13 cellular contexts compared by ENCODE assay signal in genomic region chr20:46801003-46801702, GRCh38.
"Had no signal": no experiment of that assay in that cellular context is flagged by ENCODE, and none has a peak within 500 bp of the region (broad histone marks: within the 10 kb centered on the region; RNA-seq: fewer than 3 reads in every experiment).

No MANE protein-coding gene starts in this region.

- ATAC-seq: activated CD8-positive, alpha-beta memory T cell treated with anti-CD3 and anti-CD28 coated beads, Interleukin-2, amount 10 ng/mL, durations not matched to agents 7 days and 5 days; natural killer cell; right cardiac atrium; stimulated activated effector memory CD8-positive, alpha-beta T cell treated with anti-CD3 and anti-CD28 coated beads, Interleukin-12 subunit alpha, Interleukin-12 subunit beta, amount 100 ng/mL, for 72 hours had no signal

- H3K36me3 ChIP-seq: brain microvascular endothelial cell, tibial artery had no signal

- H3K4me3 ChIP-seq: smooth muscle cell, tibial artery had no signal

- FAIRE-seq: endothelial cell of umbilical vein had no signal

- DNase-seq: activated CD4-positive, alpha-beta T cell treated with anti-CD3 and anti-CD28 coated beads, Interleukin-2, amount 50 U/mL, for 48 hours; activated CD4-positive, CD25-positive, alpha-beta regulatory T cell treated with anti-CD3 and anti-CD28 coated beads, Interleukin-2, amount 50 U/mL, for 72 hours; activated CD8-positive, alpha-beta memory T cell treated with anti-CD3 and anti-CD28 coated beads, Interleukin-2, amount 10 ng/mL, durations not matched to agents 7 days and 5 days; activated effector memory CD4-positive, alpha-beta T cell treated with anti-CD3 and anti-CD28 coated beads, Interleukin-2, amount 50 U/mL, for 16 hours; activated T-cell treated with anti-CD3 and anti-CD28 coated beads, Interleukin-2, amount 50 U/mL, for 24 hours; brain microvascular endothelial cell; natural killer cell; nucleus accumbens; right cardiac atrium; tibial artery had no signal
